In genomic region chr4:98626350-98626749, GRCh38 we compare ENCODE assay signal across 9 cellular contexts. TPM values are rescaled to one million over a fixed set of nuclear protein-coding genes. Genes with fewer than 3 reads are reported as not detected.
A peak's percentile ranks its signal among the peaks of the same experiment; 100 is the strongest.
DNase-seq lines count a peak whose midpoint lies in the region; ATAC-seq and TF ChIP-seq lines count a peak whose summit lies in the region.
"Had no signal": no experiment of that assay in that cellular context is flagged by ENCODE, and none has a peak within 500 bp of the region (broad histone marks: within the 10 kb centered on the region; RNA-seq: fewer than 3 reads in every experiment).

No MANE protein-coding gene starts in this region.

- no peaks in the 10 kb centered on the region for H3K9me3 Mint-ChIP-seq in MCF 10A (ENCODE audit: unreplicated experiment)
- H3K9me3 Mint-ChIP-seq in memory B cell, result no peaks in the 10 kb centered on the region

- POLR2A ChIA-PET in MCF 10A (lab: Yijun Ruan, JAX), result interaction anchor here (0.7 to 1.3 kb wide), 4 partner anchors 20 to 32 kb away, joined by 3 to 4 read pairs (median 4); partner anchors contain the start of gene TSPAN5

- no TSS peak for BruUV-seq in MCF 10A (replicated peaks; lab: Mats Ljungman, UMichigan)

- peak overlapping the region; percentile 86 for H3K27ac Mint-ChIP-seq in MCF 10A (ENCODE audit: low read depth, unreplicated experiment)
- H3K27ac Mint-ChIP-seq in memory B cell, result peak overlapping the region; percentile 2

- H3K36me3 Mint-ChIP-seq in MCF 10A (ENCODE audit: insufficient read depth, unreplicated experiment), result no peaks in the 10 kb centered on the region
- H3K36me3 Mint-ChIP-seq in memory B cell, result peaks cover 11% of the 10 kb centered on the region

- H3K27me3 Mint-ChIP-seq in MCF 10A (ENCODE audit: insufficient read depth, unreplicated experiment), result no peaks in the 10 kb centered on the region
- H3K27me3 Mint-ChIP-seq in memory B cell, result no peaks in the 10 kb centered on the region

- CTCF ChIA-PET in MCF 10A (lab: Yijun Ruan, JAX), result interaction anchor here (1.0 kb wide), 1 partner anchor 9 kb away, joined by 3 read pairs; no protein-coding TSS in a partner anchor

- H3K4me1 Mint-ChIP-seq in MCF 10A (ENCODE audit: insufficient read depth, unreplicated experiment) (peaks cover 36% of the 10 kb centered on the region), memory B cell (peaks cover 18% of the 10 kb centered on the region)

- TF ChIP-seq CTCF in AG09319 (IDR thresholded peaks at IDR 0.05; ENCODE audit: low read depth, low read length) (no peak), MCF 10A (IDR thresholded peaks at IDR 0.05; ENCODE audit: unreplicated experiment) (no peak)

- peak overlapping the region; percentile 43 for H3K4me3 Mint-ChIP-seq in MCF 10A (ENCODE audit: unreplicated experiment)
- no peak overlapping the region for H3K4me3 Mint-ChIP-seq in memory B cell

- intact Hi-C loops in MCF 10A (cut with micrococcal nuclease), result no loop called here

- ATAC-seq in memory B cell (ENCODE audit: low read depth) (no peak), HG03342 (IDR thresholded peaks at IDR 0.05; ENCODE audit: unreplicated experiment) (no peak), HG03139 (IDR thresholded peaks at IDR 0.05; ENCODE audit: unreplicated experiment) (no peak)

- peak; percentile 47 for DNase-seq in AG09319 (ENCODE audit: extremely low read depth, low read depth)
- peak; percentile 97 for DNase-seq in HT1080 (ENCODE audit: low read depth)
- DNase-seq in MCF 10A (ENCODE audit: unreplicated experiment), result peak; percentile 91
- no peak for DNase-seq in memory B cell (ENCODE audit: low spot score in 2 of 2)
- no peak for DNase-seq in pons (ENCODE audit: low spot score)
- DNase-seq in NCI-H1105 (lab: John Stamatoyannopoulos, UW), result no peak
- DNase-seq: NCI-H1105 treated with DMSO at 0.1 percent for 48 hours had no signal

RNA-seq across cellular contexts. Expression of gene TSPAN5, which starts 32.1 kb away (rescaled TPM):
- 27.7 and 32.9 TPM in 2 replicates for total RNA-seq in HT1080 (2014; rRNA removed; shearing (Covaris generic))
- polyA plus RNA-seq in HT1080 (2015; cell fraction: cytosol; rRNA removed), result 52.6 and 62.6 TPM in 2 replicates
- 48.6 and 52.4 TPM in 2 replicates for polyA plus RNA-seq in HT1080 (2015; cell fraction: nucleus; rRNA removed)
- total RNA-seq in MCF 10A (2022), result 18.5 and 19.8 TPM in 2 replicates

Comparison
In these comparisons a context has a peak if more than half of its experiments do, and no peak if none do; other contexts are left out.
1. DNase-seq: peak in AG09319 (single experiment), HT1080 (single experiment) and MCF 10A (single experiment); none in memory B cell (0 of 2), pons (single experiment) and NCI-H1105 (single experiment).